8 cellular contexts compared by ENCODE assay signal in the genomic region with DNA sequence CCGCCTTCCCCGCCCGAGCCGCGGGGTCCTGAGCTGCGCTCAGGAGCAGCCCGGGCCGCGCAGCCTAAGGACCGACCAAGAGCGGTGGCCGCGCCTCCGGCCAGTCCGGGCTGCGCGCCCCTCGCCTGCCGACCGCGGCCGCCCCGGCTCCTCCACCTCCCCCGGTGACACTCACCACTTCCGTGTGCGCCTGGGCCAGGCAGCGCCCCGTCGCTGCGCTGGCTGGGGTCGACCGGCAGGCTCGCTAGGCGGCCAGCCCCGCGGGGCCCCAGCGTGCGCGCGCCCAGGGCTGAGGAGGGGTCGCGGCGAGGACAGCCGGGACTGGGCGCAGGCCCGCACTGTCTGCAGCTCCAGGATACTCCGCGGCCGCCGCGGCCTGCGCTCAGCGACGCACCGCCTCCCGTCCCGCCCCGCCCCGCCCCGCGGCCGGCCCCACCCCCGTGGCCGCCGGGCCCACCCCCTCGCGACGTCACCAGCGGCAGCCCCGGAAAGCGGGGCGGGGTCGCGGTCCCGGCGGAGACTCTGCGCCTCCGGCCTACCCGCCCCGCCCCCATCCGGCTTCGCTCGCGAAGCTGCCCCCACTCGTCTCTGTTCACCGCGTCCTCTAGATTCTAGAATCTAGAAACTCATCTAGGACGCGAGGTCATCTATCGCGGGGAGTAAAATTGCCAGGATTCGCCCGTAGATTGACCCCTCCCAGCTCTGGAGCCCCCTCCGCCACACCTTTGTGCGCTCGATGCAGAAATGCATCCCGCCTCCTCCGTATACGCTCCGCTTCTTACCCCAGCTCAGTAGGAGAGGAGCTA. TPM values are rescaled to one million over a fixed set of nuclear protein-coding genes. Genes with fewer than 3 reads are reported as not detected.
A peak's percentile ranks its signal among the peaks of the same experiment; 100 is the strongest.
DNase-seq lines count a peak whose midpoint lies in the region; ATAC-seq, FAIRE-seq and TF ChIP-seq lines count a peak whose summit lies in the region.

A gene (minus strand): TSS at position 392 of the 806 bp plus-strand sequence. CDS start 80,285 bp downstream, outside the sequence.

- no peaks in the 10 kb centered on the region for H3K36me3 ChIP-seq in keratinocyte (ENCODE audit: control insufficient read depth in 2 of 2, extremely low read depth in 1 of 2, insufficient read depth in 2 of 2, low read length in 2 of 2)

- peak within 1 kb of the TSS; percentile 83 to 94 (median 86) for H3K4me3 ChIP-seq in keratinocyte (ENCODE audit: control insufficient read depth in 2 of 3, extremely low read depth in 1 of 3, insufficient read depth in 2 of 3, low read depth in 1 of 3, low read length in 3 of 3)

- H3K9me1 ChIP-seq in keratinocyte (ENCODE audit: control insufficient read depth, extremely low read depth, insufficient read depth, low read length) = no peaks in the 10 kb centered on the region

- peak; percentile 46 for ATAC-seq in GM18870 (IDR thresholded peaks at IDR 0.05; ENCODE audit: unreplicated experiment)
- ATAC-seq in HG03103 (IDR thresholded peaks at IDR 0.05; ENCODE audit: low read depth, unreplicated experiment) = peak; percentile 70

- dilution Hi-C loops in keratinocyte (cut with MboI; ENCODE audit: extremely low pct_ligation_motif_present, low sequenced_read_pairs) = no loop called here

- no peak for TF ChIP-seq CTCF in keratinocyte (optimal IDR thresholded peaks at IDR 0.05 in 1 of 3, IDR thresholded peaks at IDR 0.05 in 1 of 3, conservative IDR thresholded peaks at IDR 0.05 in 1 of 3; ENCODE audit: extremely low read depth in 1 of 3, insufficient read depth in 2 of 3, low read length in 3 of 3)

- peak within 1 kb of the TSS; percentile 93 for H3K4me2 ChIP-seq in keratinocyte (ENCODE audit: control insufficient read depth, extremely low read depth, insufficient read depth, low read depth, low read length)

- H3K4me1 ChIP-seq in keratinocyte (ENCODE audit: control insufficient read depth, extremely low read depth, insufficient read depth, low read length) = peaks cover 21% of the 10 kb centered on the region

- no peaks in the 10 kb centered on the region for H3K27me3 ChIP-seq in keratinocyte (ENCODE audit: control insufficient read depth, extremely low read depth, insufficient read depth, low read length)

- FAIRE-seq in keratinocyte (lab: Jason Lieb, UNC) = no peak

- H3K27ac ChIP-seq in keratinocyte (ENCODE audit: control insufficient read depth, insufficient read depth, low read length) = peak within 1 kb of the TSS; percentile 79

- H3K79me2 ChIP-seq in keratinocyte (ENCODE audit: control insufficient read depth, insufficient read depth, low read length) = peaks cover 32% of the 10 kb centered on the region

- peak within 1 kb of the TSS; percentile 91 for H3K9ac ChIP-seq in keratinocyte (ENCODE audit: control insufficient read depth, extremely low read depth, insufficient read depth, low read length)

- peak within 1 kb of the TSS; percentile 91 for H2AFZ ChIP-seq in keratinocyte (ENCODE audit: control insufficient read depth, low read length)

- H4K20me1 ChIP-seq in keratinocyte (ENCODE audit: control insufficient read depth, extremely low read depth, insufficient read depth, low read length) = no peaks in the 10 kb centered on the region

- peak; percentile 98 for DNase-seq in AG08395 (ENCODE audit: low spot score)
- DNase-seq in NCI-H2196 (lab: John Stamatoyannopoulos, UW; ENCODE audit: unreplicated experiment) = peak; percentile 86
- peak; percentile 75 for DNase-seq in activated CD4-positive, CD25-positive, alpha-beta regulatory T cell treated with anti-CD3 and anti-CD28 coated beads, Interleukin-2, amount 50 U/mL, for 16 hours (ENCODE audit: low read depth, low spot score)
- peak; percentile 87 for DNase-seq in central memory CD4-positive, alpha-beta T cell
- DNase-seq in keratinocyte (ENCODE audit: low read depth, low spot score) = no peak
- peak; percentile 64 to 86 (median 75) for DNase-seq in stimulated activated CD4-positive, alpha-beta T cell treated with anti-CD3 and anti-CD28 coated beads, Interleukin-12 subunit alpha, Interleukin-12 subunit beta, amount 100 ng/mL, for 48 hours (ENCODE audit: low read depth in 2 of 3, low spot score in 1 of 3)

- H3K9me3 ChIP-seq in keratinocyte (ENCODE audit: control insufficient read depth, low read depth, low read length) = no peaks in the 10 kb centered on the region

RNA-seq across cellular contexts. Expression of the gene that starts here (rescaled TPM):
- 46.5 to 56.3 TPM (median 50.9 TPM) in 3 replicates for polyA plus RNA-seq in keratinocyte
- 67.9 TPM for polyA plus RNA-seq in keratinocyte (2011; ENCODE audit: low read depth)
- polyA plus RNA-seq in keratinocyte (2011; cell fraction: cytosol; rRNA removed) = 48.3 and 75.7 TPM in 2 replicates
- polyA plus RNA-seq in keratinocyte (2011; cell fraction: nucleus; rRNA removed) = 85.0 and 98.9 TPM in 2 replicates
- polyA plus RNA-seq in keratinocyte (2012; ENCODE audit: low replicate concordance) = 35.1 and 48.7 TPM in 2 replicates
- 50.8 to 79.5 TPM (median 74.4 TPM) in 3 replicates for polyA minus RNA-seq in keratinocyte
- polyA minus RNA-seq in keratinocyte (2011; cell fraction: cytosol; rRNA and poly(A)+ RNA removed) = 48.9 TPM
- polyA minus RNA-seq in keratinocyte (2011; cell fraction: nucleus; rRNA and poly(A)+ RNA removed) = 52.1 and 101 TPM in 2 replicates
